Comparison of ENCODE assay signal across 2 cellular contexts in genomic region chr1:25774921-25775774, GRCh38.
TF ChIP-seq lines count a peak whose summit lies in the region.

No MANE protein-coding gene starts in this region.

TF ChIP-seq in HEK293, 187 proteins besides CTCF, POLR2A, EP300 and RAD21 (continued from another document and continues in another):
- TF ChIP-seq PRDM4 (tag by site-specific recombination; IDR thresholded peaks at IDR 0.05) = no peak
- TF ChIP-seq KLF16 (tag by site-specific recombination; IDR thresholded peaks at IDR 0.05) = no peak
- TF ChIP-seq IKZF3 (tag by site-specific recombination; IDR thresholded peaks at IDR 0.05) = no peak
- no peak for TF ChIP-seq ZBTB21 (tag by site-specific recombination; IDR thresholded peaks at IDR 0.05)
- TF ChIP-seq ZNF354C (tag by site-specific recombination; IDR thresholded peaks at IDR 0.05; ENCODE audit: borderline replicate concordance, low read depth) = no peak
- TF ChIP-seq ZBTB48 (tag by site-specific recombination; IDR thresholded peaks at IDR 0.05) = no peak
- peak; percentile 69 for TF ChIP-seq OSR2 (tag by site-specific recombination; IDR thresholded peaks at IDR 0.05)
- TF ChIP-seq ZNF26 (tag by site-specific recombination; IDR thresholded peaks at IDR 0.05) = no peak
- TF ChIP-seq MYNN (tag by site-specific recombination; IDR thresholded peaks at IDR 0.05; ENCODE audit: borderline replicate concordance) = no peak
- TF ChIP-seq ZNF324 (tag by site-specific recombination; IDR thresholded peaks at IDR 0.05) = no peak
- TF ChIP-seq FEZF1 (tag by site-specific recombination; IDR thresholded peaks at IDR 0.05) = 0 out of 2 replicates have a peak, but pooled peaks have one; percentile 13
- TF ChIP-seq ZFP69B (tag by site-specific recombination; IDR thresholded peaks at IDR 0.05) = peak; percentile 95
- TF ChIP-seq AEBP2 (tag by site-specific recombination; IDR thresholded peaks at IDR 0.05; ENCODE audit: borderline replicate concordance) = no peak
- TF ChIP-seq ZFHX2 (tag by site-specific recombination; conservative IDR thresholded peaks at IDR 0.05) = peak; percentile 66
- TF ChIP-seq ZNF513 (tag by site-specific recombination; IDR thresholded peaks at IDR 0.05) = no peak
- TF ChIP-seq ZNF704 (tag by site-specific recombination; IDR thresholded peaks at IDR 0.05) = no peak
- no peak for TF ChIP-seq ZNF585B (tag by site-specific recombination; IDR thresholded peaks at IDR 0.05)
- peak; percentile 98 for TF ChIP-seq GLIS1 (tag by site-specific recombination; IDR thresholded peaks at IDR 0.05)
- TF ChIP-seq ZNF692 (tag by site-specific recombination; IDR thresholded peaks at IDR 0.05) = peak; percentile 95
- peak; percentile 74 for TF ChIP-seq ZBTB20 (tag by site-specific recombination; IDR thresholded peaks at IDR 0.05)
- peak; percentile 71; the same call in 1 of the 2 replicates for TF ChIP-seq TCF7L2 (IDR thresholded peaks at IDR 0.05; ENCODE audit: borderline replicate concordance, low read depth, low read length)

TF ChIP-seq in SK-N-SH, 30 proteins besides CTCF, POLR2A, EP300 and RAD21 (continued from another document):
- TF ChIP-seq REST (IDR thresholded peaks at IDR 0.05; ENCODE audit: low read depth, low read length) (no peak), USF1 (IDR thresholded peaks at IDR 0.05; ENCODE audit: borderline replicate concordance, low read depth) (no peak), FOXJ3 (CRISPR knock-in tag; IDR thresholded peaks at IDR 0.05) (peak; percentile 88), MAX (IDR thresholded peaks at IDR 0.05; ENCODE audit: low read depth) (no peak), POLR2AphosphoS5 (IDR thresholded peaks at IDR 0.05; ENCODE audit: low read depth, low read length) (no peak), IRF3 (IDR thresholded peaks at IDR 0.05; ENCODE audit: low read depth, low read length) (no peak), USF2 (IDR thresholded peaks at IDR 0.05; ENCODE audit: borderline replicate concordance, low read depth, low read length) (no peak), MXI1 (IDR thresholded peaks at IDR 0.05; ENCODE audit: low read depth, low read length) (peak; percentile 78; the same call in 1 of the 2 replicates), ZBTB33 (IDR thresholded peaks at IDR 0.05; ENCODE audit: borderline replicate concordance, low read depth) (no peak), TCF12 (IDR thresholded peaks at IDR 0.05) (no peak), PBX3 (IDR thresholded peaks at IDR 0.05) (no peak), RXRA (IDR thresholded peaks at IDR 0.05; ENCODE audit: borderline replicate concordance, low read depth) (no peak), JUND (IDR thresholded peaks at IDR 0.05) (no peak)
